Comparison of ENCODE assay signal across 1 cellular context in the genomic region with DNA sequence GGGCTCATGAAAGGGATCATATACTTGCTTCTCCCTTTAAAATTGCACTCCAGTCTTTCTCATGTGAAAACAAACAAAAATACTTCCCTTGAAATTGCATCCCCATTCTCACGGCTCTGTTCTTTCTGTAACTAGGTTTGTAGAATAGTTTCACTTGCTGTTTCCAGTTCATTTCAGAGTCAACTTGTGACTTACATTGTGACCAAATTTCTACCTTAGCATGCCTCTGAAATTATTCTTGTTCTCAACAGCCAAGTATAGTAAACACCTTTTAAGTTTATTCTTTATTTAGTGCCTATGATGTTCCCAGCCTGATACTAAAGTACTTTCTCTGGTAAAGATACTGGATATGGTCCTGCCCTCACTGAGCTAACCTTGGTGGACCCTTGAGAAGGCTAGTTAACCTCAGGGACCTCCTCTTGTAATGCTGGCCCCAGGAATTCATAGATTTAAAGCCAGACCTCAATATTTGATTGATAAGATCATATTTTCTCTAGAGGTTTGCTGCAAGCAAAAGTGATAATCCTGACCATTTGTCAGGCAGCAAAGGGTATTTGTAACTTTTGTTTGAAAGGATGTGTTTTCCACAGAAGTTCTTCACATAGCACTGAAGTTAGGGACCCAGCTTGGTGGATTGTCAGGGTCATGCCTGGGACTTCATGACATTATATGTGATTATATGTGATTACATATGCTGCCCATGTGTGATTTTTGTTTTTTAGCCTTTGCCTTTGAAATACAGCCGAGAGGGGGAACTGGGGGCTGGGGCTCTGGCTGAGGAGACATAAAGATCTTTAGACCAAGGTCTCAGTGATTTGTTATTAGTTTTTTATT.
A peak's percentile ranks its signal among the peaks of the same experiment; 100 is the strongest.
TF ChIP-seq lines count a peak whose summit lies in the region.

No MANE protein-coding gene starts in this region.

TF ChIP-seq in GM12878, 131 proteins besides CTCF, POLR2A, EP300 and RAD21 (continued from another document):
- TF ChIP-seq, protein P1, sequence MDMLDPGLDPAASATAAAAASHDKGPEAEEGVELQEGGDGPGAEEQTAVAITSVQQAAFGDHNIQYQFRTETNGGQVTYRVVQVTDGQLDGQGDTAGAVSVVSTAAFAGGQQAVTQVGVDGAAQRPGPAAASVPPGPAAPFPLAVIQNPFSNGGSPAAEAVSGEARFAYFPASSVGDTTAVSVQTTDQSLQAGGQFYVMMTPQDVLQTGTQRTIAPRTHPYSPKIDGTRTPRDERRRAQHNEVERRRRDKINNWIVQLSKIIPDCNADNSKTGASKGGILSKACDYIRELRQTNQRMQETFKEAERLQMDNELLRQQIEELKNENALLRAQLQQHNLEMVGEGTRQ (IDR thresholded peaks at IDR 0.05; ENCODE audit: borderline replicate concordance, low read depth, low read length) = no peak
- TF ChIP-seq, protein P2, sequence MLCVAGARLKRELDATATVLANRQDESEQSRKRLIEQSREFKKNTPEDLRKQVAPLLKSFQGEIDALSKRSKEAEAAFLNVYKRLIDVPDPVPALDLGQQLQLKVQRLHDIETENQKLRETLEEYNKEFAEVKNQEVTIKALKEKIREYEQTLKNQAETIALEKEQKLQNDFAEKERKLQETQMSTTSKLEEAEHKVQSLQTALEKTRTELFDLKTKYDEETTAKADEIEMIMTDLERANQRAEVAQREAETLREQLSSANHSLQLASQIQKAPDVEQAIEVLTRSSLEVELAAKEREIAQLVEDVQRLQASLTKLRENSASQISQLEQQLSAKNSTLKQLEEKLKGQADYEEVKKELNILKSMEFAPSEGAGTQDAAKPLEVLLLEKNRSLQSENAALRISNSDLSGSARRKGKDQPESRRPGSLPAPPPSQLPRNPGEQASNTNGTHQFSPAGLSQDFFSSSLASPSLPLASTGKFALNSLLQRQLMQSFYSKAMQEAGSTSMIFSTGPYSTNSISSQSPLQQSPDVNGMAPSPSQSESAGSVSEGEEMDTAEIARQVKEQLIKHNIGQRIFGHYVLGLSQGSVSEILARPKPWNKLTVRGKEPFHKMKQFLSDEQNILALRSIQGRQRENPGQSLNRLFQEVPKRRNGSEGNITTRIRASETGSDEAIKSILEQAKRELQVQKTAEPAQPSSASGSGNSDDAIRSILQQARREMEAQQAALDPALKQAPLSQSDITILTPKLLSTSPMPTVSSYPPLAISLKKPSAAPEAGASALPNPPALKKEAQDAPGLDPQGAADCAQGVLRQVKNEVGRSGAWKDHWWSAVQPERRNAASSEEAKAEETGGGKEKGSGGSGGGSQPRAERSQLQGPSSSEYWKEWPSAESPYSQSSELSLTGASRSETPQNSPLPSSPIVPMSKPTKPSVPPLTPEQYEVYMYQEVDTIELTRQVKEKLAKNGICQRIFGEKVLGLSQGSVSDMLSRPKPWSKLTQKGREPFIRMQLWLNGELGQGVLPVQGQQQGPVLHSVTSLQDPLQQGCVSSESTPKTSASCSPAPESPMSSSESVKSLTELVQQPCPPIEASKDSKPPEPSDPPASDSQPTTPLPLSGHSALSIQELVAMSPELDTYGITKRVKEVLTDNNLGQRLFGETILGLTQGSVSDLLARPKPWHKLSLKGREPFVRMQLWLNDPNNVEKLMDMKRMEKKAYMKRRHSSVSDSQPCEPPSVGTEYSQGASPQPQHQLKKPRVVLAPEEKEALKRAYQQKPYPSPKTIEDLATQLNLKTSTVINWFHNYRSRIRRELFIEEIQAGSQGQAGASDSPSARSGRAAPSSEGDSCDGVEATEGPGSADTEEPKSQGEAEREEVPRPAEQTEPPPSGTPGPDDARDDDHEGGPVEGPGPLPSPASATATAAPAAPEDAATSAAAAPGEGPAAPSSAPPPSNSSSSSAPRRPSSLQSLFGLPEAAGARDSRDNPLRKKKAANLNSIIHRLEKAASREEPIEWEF (IDR thresholded peaks at IDR 0.05; ENCODE audit: insufficient replicate concordance, low read depth, low read length) = peak; percentile 98
- TF ChIP-seq, protein P3, sequence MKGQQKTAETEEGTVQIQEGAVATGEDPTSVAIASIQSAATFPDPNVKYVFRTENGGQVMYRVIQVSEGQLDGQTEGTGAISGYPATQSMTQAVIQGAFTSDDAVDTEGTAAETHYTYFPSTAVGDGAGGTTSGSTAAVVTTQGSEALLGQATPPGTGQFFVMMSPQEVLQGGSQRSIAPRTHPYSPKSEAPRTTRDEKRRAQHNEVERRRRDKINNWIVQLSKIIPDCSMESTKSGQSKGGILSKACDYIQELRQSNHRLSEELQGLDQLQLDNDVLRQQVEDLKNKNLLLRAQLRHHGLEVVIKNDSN (IDR thresholded peaks at IDR 0.05; ENCODE audit: borderline replicate concordance, extremely low read length, insufficient read depth, low read depth, low read length) = no peak
- TF ChIP-seq IKZF1 (conservative IDR thresholded peaks at IDR 0.05) (peak; percentile 70), NFIC (IDR thresholded peaks at IDR 0.05; ENCODE audit: low read depth, low read length) (peak; percentile 87), CBX5 (IDR thresholded peaks at IDR 0.05; ENCODE audit: low read depth) (0 out of 2 replicates have a peak, but pooled peaks have one; percentile 71)
TF ChIP-seq in GM12878: peak in this region for 34.
